In the genomic region with DNA sequence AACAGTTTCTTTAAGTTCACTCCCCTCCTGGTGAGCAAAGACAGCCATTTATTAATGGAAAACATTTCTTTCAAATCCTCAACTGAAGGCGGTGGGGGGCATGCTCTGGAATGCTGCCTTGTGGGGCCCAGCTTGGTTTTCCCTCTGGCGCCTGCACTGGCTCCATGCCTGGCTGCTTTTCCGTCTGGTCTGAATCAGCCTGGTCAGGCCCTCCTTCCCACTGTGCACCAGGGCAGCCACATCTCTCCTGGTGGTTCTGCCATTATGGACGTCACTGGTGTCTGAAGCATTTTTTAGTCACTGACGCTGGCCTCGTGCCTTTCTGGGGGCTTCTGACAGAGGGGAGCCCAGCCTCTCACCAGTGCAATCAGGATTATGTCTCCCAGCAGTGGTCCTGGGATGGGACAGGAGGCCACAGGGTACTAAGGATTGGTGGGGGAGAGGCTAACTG, we compare ENCODE assay signal across 1 cellular context.
TF ChIP-seq lines count a peak whose summit lies in the region.

No MANE protein-coding gene starts in this region.

TF ChIP-seq in IMR-90, 13 proteins besides CTCF, POLR2A, EP300 and RAD21 (continued from another document):
- TF ChIP-seq BHLHE40 (IDR thresholded peaks at IDR 0.05; ENCODE audit: low read depth, low read length) (no peak), NFE2L2 (IDR thresholded peaks at IDR 0.05; ENCODE audit: low read depth, low read length) (no peak), MAZ (IDR thresholded peaks at IDR 0.05; ENCODE audit: borderline replicate concordance, low read depth, low read length) (no peak), RCOR1 (IDR thresholded peaks at IDR 0.05; ENCODE audit: insufficient replicate concordance, low read length) (no peak)
- TF ChIP-seq, protein P1, sequence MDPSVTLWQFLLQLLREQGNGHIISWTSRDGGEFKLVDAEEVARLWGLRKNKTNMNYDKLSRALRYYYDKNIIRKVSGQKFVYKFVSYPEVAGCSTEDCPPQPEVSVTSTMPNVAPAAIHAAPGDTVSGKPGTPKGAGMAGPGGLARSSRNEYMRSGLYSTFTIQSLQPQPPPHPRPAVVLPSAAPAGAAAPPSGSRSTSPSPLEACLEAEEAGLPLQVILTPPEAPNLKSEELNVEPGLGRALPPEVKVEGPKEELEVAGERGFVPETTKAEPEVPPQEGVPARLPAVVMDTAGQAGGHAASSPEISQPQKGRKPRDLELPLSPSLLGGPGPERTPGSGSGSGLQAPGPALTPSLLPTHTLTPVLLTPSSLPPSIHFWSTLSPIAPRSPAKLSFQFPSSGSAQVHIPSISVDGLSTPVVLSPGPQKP (IDR thresholded peaks at IDR 0.05; ENCODE audit: borderline replicate concordance, low read depth, low read length), result no peak
TF ChIP-seq in IMR-90: peak in this region for 0.
